ENCODE assay signal across 30 cellular contexts in genomic region chr18:44324361-44324760, GRCh38.
"Had no signal": no experiment of that assay in that cellular context is flagged by ENCODE, and none has a peak within 500 bp of the region (broad histone marks: within the 10 kb centered on the region; RNA-seq: fewer than 3 reads in every experiment).

No MANE protein-coding gene starts in this region.

- H3K27ac ChIP-seq: neural progenitor cell, pancreas, prostate gland, right lobe of liver, sigmoid colon, skin epidermis, spleen, suprapubic skin, testis, tibial artery, transverse colon, upper lobe of right lung, uterus had no signal

- H3K4me3 ChIP-seq: neural progenitor cell, pancreas, prostate gland, right lobe of liver, sigmoid colon, skin epidermis, smooth muscle cell, spleen, suprapubic skin, testis, tibial artery, transverse colon, upper lobe of right lung, uterus had no signal

- H3K4me3 Mint-ChIP-seq: naive thymus-derived CD4-positive, alpha-beta T cell; natural killer cell; nephron progenitor cell; neural progenitor cell; stimulated activated memory B cell treated with anti-CD40 and anti-IgM and Interleukin-4, amounts not matched to agents 10 μg/mL and 1 μg/mL and 100 μg/mL, for 72 hours; stimulated activated naive CD8-positive, alpha-beta T cell treated with anti-CD3 and anti-CD28 coated beads, Interleukin-15, amount 100 ng/mL, for 72 hours; type B pancreatic cell had no signal

- H3K9me3 ChIP-seq: pancreas, prostate gland, right lobe of liver, sigmoid colon, spleen, suprapubic skin, testis, tibial artery, transverse colon, upper lobe of right lung, uterus had no signal

- H3K4me1 ChIP-seq: neural progenitor cell, pancreas, prostate gland, right lobe of liver, sigmoid colon, spleen, suprapubic skin, testis, tibial artery, upper lobe of right lung, uterus had no signal

- H3K27ac Mint-ChIP-seq: naive thymus-derived CD4-positive, alpha-beta T cell; natural killer cell; nephron progenitor cell; neural progenitor cell; stimulated activated memory B cell treated with anti-CD40 and anti-IgM and Interleukin-4, amounts not matched to agents 10 μg/mL and 1 μg/mL and 100 μg/mL, for 72 hours; stimulated activated naive CD8-positive, alpha-beta T cell treated with anti-CD3 and anti-CD28 coated beads, Interleukin-15, amount 100 ng/mL, for 72 hours; type B pancreatic cell had no signal

- DNase-seq: naive thymus-derived CD4-positive, alpha-beta T cell; natural killer cell; nephron progenitor cell; occipital lobe; pancreas; right cardiac atrium; right lobe of liver; sigmoid colon; spleen; stimulated activated CD4-positive, alpha-beta T cell treated with anti-CD3 and anti-CD28 coated beads, Interleukin-12 subunit alpha, Interleukin-12 subunit beta, amount 100 ng/mL, for 4 hours; stimulated activated CD4-positive, alpha-beta T cell treated with anti-CD3 and anti-CD28 coated beads, Interleukin-1b, Interleukin-23, amount 100 ng/mL, for 48 hours; stimulated activated CD4-positive, alpha-beta T cell treated with anti-CD3 and anti-CD28 coated beads, Interleukin-4, amount 100 ng/mL, for 1 hour; stimulated activated CD4-positive, alpha-beta T cell treated with anti-CD3 and anti-CD28 coated beads, Interleukin-4, amount 100 ng/mL, for 4 hours; stimulated activated CD8-positive, alpha-beta memory T cell treated with anti-CD3 and anti-CD28 coated beads, Interleukin-4, amount 100 ng/mL, for 48 hours; stimulated activated naive CD4-positive, alpha-beta T cell; stimulated activated naive CD8-positive, alpha-beta T cell treated with anti-CD3 and anti-CD28 coated beads, Interleukin-15, amount 100 ng/mL, for 72 hours; stimulated activated naive CD8-positive, alpha-beta T cell treated with anti-CD3 and anti-CD28 coated beads, Interleukin-15, Interleukin-2, amounts not matched to agents 100 U/mL and 50 U/mL, for 24 hours; substantia nigra; testis; tibial artery; transverse colon; upper lobe of right lung; uterus had no signal

- ATAC-seq: naive thymus-derived CD4-positive, alpha-beta T cell; natural killer cell; pancreas; right lobe of liver; stimulated activated memory B cell treated with anti-CD40 and anti-IgM and Interleukin-4, amounts not matched to agents 10 μg/mL and 1 μg/mL and 100 μg/mL, for 72 hours; stimulated activated naive CD8-positive, alpha-beta T cell treated with anti-CD3 and anti-CD28 coated beads, Interleukin-15, amount 100 ng/mL, for 72 hours; stimulated activated naive CD8-positive, alpha-beta T cell treated with anti-CD3 and anti-CD28 coated beads, Interleukin-15, Interleukin-2, amounts not matched to agents 100 U/mL and 50 U/mL, for 24 hours; upper lobe of right lung had no signal

- H3K36me3 Mint-ChIP-seq: natural killer cell; neural progenitor cell; stimulated activated memory B cell treated with anti-CD40 and anti-IgM and Interleukin-4, amounts not matched to agents 10 μg/mL and 1 μg/mL and 100 μg/mL, for 72 hours; type B pancreatic cell had no signal

- H3K9me3 Mint-ChIP-seq: natural killer cell; stimulated activated memory B cell treated with anti-CD40 and anti-IgM and Interleukin-4, amounts not matched to agents 10 μg/mL and 1 μg/mL and 100 μg/mL, for 72 hours; type B pancreatic cell had no signal

- H2AFZ ChIP-seq: neural progenitor cell had no signal

- H3K4me2 ChIP-seq: neural progenitor cell, smooth muscle cell had no signal

- H3K27me3 Mint-ChIP-seq: naive thymus-derived CD4-positive, alpha-beta T cell; stimulated activated memory B cell treated with anti-CD40 and anti-IgM and Interleukin-4, amounts not matched to agents 10 μg/mL and 1 μg/mL and 100 μg/mL, for 72 hours; stimulated activated naive CD8-positive, alpha-beta T cell treated with anti-CD3 and anti-CD28 coated beads, Interleukin-15, amount 100 ng/mL, for 72 hours had no signal

- H3K4me1 Mint-ChIP-seq: naive thymus-derived CD4-positive, alpha-beta T cell; nephron progenitor cell; neural progenitor cell; stimulated activated memory B cell treated with anti-CD40 and anti-IgM and Interleukin-4, amounts not matched to agents 10 μg/mL and 1 μg/mL and 100 μg/mL, for 72 hours; stimulated activated naive CD8-positive, alpha-beta T cell treated with anti-CD3 and anti-CD28 coated beads, Interleukin-15, amount 100 ng/mL, for 72 hours had no signal

- H3K9ac ChIP-seq: neural progenitor cell had no signal

- H3K27me3 ChIP-seq: neural progenitor cell, pancreas, right lobe of liver, sigmoid colon, spleen, suprapubic skin, testis, tibial artery, transverse colon, upper lobe of right lung, uterus had no signal

- H3K36me3 ChIP-seq: neural progenitor cell, pancreas, prostate gland, right lobe of liver, sigmoid colon, spleen, suprapubic skin, tibial artery, transverse colon, upper lobe of right lung, uterus had no signal
